Comparison of ENCODE assay signal across 17 cellular contexts in the genomic region with DNA sequence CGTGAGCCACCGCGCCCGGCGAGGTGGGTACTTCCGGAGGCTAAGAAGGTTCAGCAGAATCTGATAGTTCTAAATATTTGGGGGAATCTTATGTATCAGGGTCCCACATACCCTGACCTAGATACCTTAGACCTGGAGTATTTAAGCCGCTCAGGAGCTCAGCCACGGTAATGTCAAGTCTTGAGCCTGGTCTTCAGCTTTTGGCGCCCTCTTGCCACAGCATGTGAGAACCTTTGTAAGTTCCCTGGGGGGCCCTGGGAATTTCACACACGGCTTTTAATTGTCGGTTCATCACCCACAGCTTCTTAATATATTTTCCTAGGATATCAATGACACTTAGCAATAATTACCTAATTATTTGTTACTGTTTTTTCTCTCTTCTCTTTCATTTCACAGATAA.
A peak's percentile ranks its signal among the peaks of the same experiment; 100 is the strongest.
DNase-seq lines count a peak whose midpoint lies in the region; TF ChIP-seq lines count a peak whose summit lies in the region.
"Had no signal": no experiment of that assay in that cellular context is flagged by ENCODE, and none has a peak within 500 bp of the region (broad histone marks: within the 10 kb centered on the region; RNA-seq: fewer than 3 reads in every experiment).

No MANE protein-coding gene starts in this region.

- no peak overlapping the region for H2AFZ ChIP-seq in OCI-LY7 (ENCODE audit: low read length)

- no peaks in the 10 kb centered on the region for H3K9me2 ChIP-seq in OCI-LY7 (ENCODE audit: insufficient read depth, low read length)

- no TSS peak for BruUV-seq in OCI-LY7 (replicated peaks; lab: Mats Ljungman, UMichigan)

- intact Hi-C loops in OCI-LY7 (cut with micrococcal nuclease; ENCODE audit: unreplicated experiment) = loop anchor here (5.0 kb wide), 4 partner anchors 45 to 400 kb away; no protein-coding TSS in a partner anchor

- H3K36me3 ChIP-seq in H7 (replicated peaks; ENCODE audit: control insufficient read depth, insufficient read depth, low read length) (no peaks in the 10 kb centered on the region), OCI-LY7 (ENCODE audit: insufficient read depth, low read length) (no peaks in the 10 kb centered on the region)

- POLR2A ChIA-PET in OCI-LY7 (lab: Charles Lee) = no interaction called here

- no peaks in the 10 kb centered on the region for H3K79me2 ChIP-seq in OCI-LY7 (ENCODE audit: insufficient read depth, low read depth, low read length)

- TF ChIP-seq CTCF in C4-2B (conservative IDR thresholded peaks at IDR 0.05) = peak; percentile 2; the same call in 1 of the 2 replicates
- peak; percentile 55 for TF ChIP-seq CTCF in OCI-LY7 (conservative IDR thresholded peaks at IDR 0.05; ENCODE audit: low read length)

- DNase-seq in H7 (peak; percentile 61), OCI-LY7 (ENCODE audit: low spot score) (peak; percentile 47), iPS-NIHi7 (ENCODE audit: extremely low spot score) (peak; percentile 57), SHP77 treated with DMSO at 0.1 percent for 48 hours (lab: John Stamatoyannopoulos, UW) (no peak), HuH-7 (ENCODE audit: low spot score) (no peak), ureter (ENCODE audit: low spot score) (no peak)
- DNase-seq: AML-193; Calu3; CD4-positive, alpha-beta T cell; DMS79 treated with DMSO at 0.1 percent for 48 hours; GF-D8; IMR-90; MV-4-11; NCI-H1436 treated with DMSO at 0.1 percent for 48 hours; NCI-H345; SIG-M5 had no signal

- H3K27me3 ChIP-seq in H7 (ENCODE audit: control insufficient read depth, insufficient read depth, low read length) = no peaks in the 10 kb centered on the region

- CTCF ChIA-PET in OCI-LY7 (lab: Charles Lee; ENCODE audit: unreplicated experiment) = no interaction called here

- H3K4me2 ChIP-seq in OCI-LY7 (ENCODE audit: low read length) = no peak overlapping the region

- H3K4me1 ChIP-seq in OCI-LY7 (ENCODE audit: insufficient read depth, low read length, poor library complexity, severe bottlenecking) = peaks cover 42% of the 10 kb centered on the region

- no peaks in the 10 kb centered on the region for H4K20me1 ChIP-seq in OCI-LY7 (ENCODE audit: insufficient read depth, low read length)

- no peak overlapping the region for H3K4me3 ChIP-seq in H7 (ENCODE audit: insufficient read depth, low read depth, low read length)
- H3K4me3 ChIP-seq in OCI-LY7 (ENCODE audit: low read depth, low read length, poor library complexity, severe bottlenecking) = no peak overlapping the region

- H3K27ac ChIP-seq in C4-2B = no peak overlapping the region
- H3K27ac ChIP-seq in OCI-LY7 (ENCODE audit: low read depth, low read length, poor library complexity, severe bottlenecking) = no peak overlapping the region

- H3K9me3 ChIP-seq in OCI-LY7 (ENCODE audit: low read length) = peaks cover 8% of the 10 kb centered on the region; the same call in 1 of the 2 replicates

Comparison
In these comparisons a context has a peak if more than half of its experiments do, and no peak if none do; other contexts are left out.
1. DNase-seq: peak in H7 (single experiment), OCI-LY7 (single experiment) and iPS-NIHi7 (single experiment); none in SHP77 treated with DMSO at 0.1 percent for 48 hours (single experiment), HuH-7 (single experiment) and ureter (single experiment).